28 cellular contexts compared by ENCODE assay signal in the genomic region with DNA sequence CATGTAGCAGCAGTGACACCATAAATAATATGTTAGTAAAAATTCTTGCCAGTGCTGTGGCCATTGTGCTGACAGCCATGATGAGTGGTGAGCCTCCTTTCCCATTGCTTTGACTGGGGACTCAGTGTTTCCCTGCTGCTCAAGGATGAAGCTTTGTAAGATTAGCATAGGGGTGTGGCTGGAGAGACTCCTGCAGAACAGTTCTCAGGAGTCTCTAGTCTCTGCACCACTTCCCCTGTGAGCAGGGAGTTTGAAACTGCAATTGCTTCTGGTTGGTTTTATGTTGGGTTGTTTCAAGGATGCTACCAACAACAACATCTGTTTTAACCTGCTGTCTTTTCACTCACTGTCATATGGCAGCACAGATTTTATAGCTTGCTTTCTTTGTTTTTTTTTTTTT. TPM values are rescaled to one million over a fixed set of nuclear protein-coding genes. Genes with fewer than 3 reads are reported as not detected.
DNase-seq lines count a peak whose midpoint lies in the region; ATAC-seq lines count a peak whose summit lies in the region.
"Had no signal": no experiment of that assay in that cellular context is flagged by ENCODE, and none has a peak within 500 bp of the region (broad histone marks: within the 10 kb centered on the region; RNA-seq: fewer than 3 reads in every experiment).

No MANE protein-coding gene starts in this region.

- H3K27me3 Mint-ChIP-seq in activated T-helper 2 cell treated with anti-CD3 and anti-CD28 coated beads, Interferon-gamma antibody, Interleukin-2, Interleukin-4, amounts not matched to agents 10 μg/mL and 5 μg/mL and 100 μg/mL, durations not matched to agents 14 hours and 24 hours and 36 hours (ENCODE audit: low read depth): no peaks in the 10 kb centered on the region
- H3K27me3 Mint-ChIP-seq in stimulated activated naive B cell treated with anti-CD40 and anti-IgM and Interleukin-4, amounts not matched to agents 10 μg/mL and 1 μg/mL and 100 μg/mL, for 72 hours: no peaks in the 10 kb centered on the region
- H3K27me3 Mint-ChIP-seq: CD8-positive, alpha-beta memory T cell had no signal

- peaks cover 27% of the 10 kb centered on the region for H3K4me1 Mint-ChIP-seq in activated T-helper 2 cell treated with anti-CD3 and anti-CD28 coated beads, Interferon-gamma antibody, Interleukin-2, Interleukin-4, amounts not matched to agents 10 μg/mL and 5 μg/mL and 100 μg/mL, durations not matched to agents 14 hours and 24 hours and 36 hours (ENCODE audit: low read depth)
- peaks cover 13 to 21% of the 10 kb centered on the region in 2 donors for H3K4me1 Mint-ChIP-seq in stimulated activated naive B cell treated with anti-CD40 and anti-IgM and Interleukin-4, amounts not matched to agents 10 μg/mL and 1 μg/mL and 100 μg/mL, for 72 hours
- H3K4me1 Mint-ChIP-seq: CD14-positive monocyte had no signal

- no peaks in the 10 kb centered on the region for H3K9me3 Mint-ChIP-seq in activated T-helper 2 cell treated with anti-CD3 and anti-CD28 coated beads, Interferon-gamma antibody, Interleukin-2, Interleukin-4, amounts not matched to agents 10 μg/mL and 5 μg/mL and 100 μg/mL, durations not matched to agents 14 hours and 24 hours and 36 hours
- H3K9me3 Mint-ChIP-seq in stimulated activated naive B cell treated with anti-CD40 and anti-IgM and Interleukin-4, amounts not matched to agents 10 μg/mL and 1 μg/mL and 100 μg/mL, for 72 hours: peaks cover 0 to 2% of the 10 kb centered on the region in 2 donors
- H3K9me3 Mint-ChIP-seq: CD14-positive monocyte; CD8-positive, alpha-beta memory T cell; HFFc6 had no signal

- intact Hi-C loops in activated T-helper 2 cell treated with anti-CD3 and anti-CD28 coated beads, Interferon-gamma antibody, Interleukin-2, Interleukin-4, amounts not matched to agents 10 μg/mL and 5 μg/mL and 100 μg/mL, durations not matched to agents 14 hours and 24 hours and 36 hours (cut with micrococcal nuclease): loop anchor here (5.0 kb wide), 1 partner anchor 112 kb away; no protein-coding TSS in a partner anchor

- no peak overlapping the region for H3K4me3 Mint-ChIP-seq in activated T-helper 2 cell treated with anti-CD3 and anti-CD28 coated beads, Interferon-gamma antibody, Interleukin-2, Interleukin-4, amounts not matched to agents 10 μg/mL and 5 μg/mL and 100 μg/mL, durations not matched to agents 14 hours and 24 hours and 36 hours (ENCODE audit: low read depth)
- no peak overlapping the region for H3K4me3 Mint-ChIP-seq in stimulated activated naive B cell treated with anti-CD40 and anti-IgM and Interleukin-4, amounts not matched to agents 10 μg/mL and 1 μg/mL and 100 μg/mL, for 72 hours
- H3K4me3 Mint-ChIP-seq: CD14-positive monocyte; CD8-positive, alpha-beta memory T cell; HFFc6 had no signal

- ATAC-seq in stimulated activated naive B cell treated with anti-CD40 and anti-IgM and Interleukin-4, amounts not matched to agents 10 μg/mL and 1 μg/mL and 100 μg/mL, for 72 hours (replicated peaks): no peak
- ATAC-seq in GM21723 (IDR thresholded peaks at IDR 0.05; ENCODE audit: unreplicated experiment): no peak

- peak overlapping the region; percentile 20 for H3K27ac Mint-ChIP-seq in activated T-helper 2 cell treated with anti-CD3 and anti-CD28 coated beads, Interferon-gamma antibody, Interleukin-2, Interleukin-4, amounts not matched to agents 10 μg/mL and 5 μg/mL and 100 μg/mL, durations not matched to agents 14 hours and 24 hours and 36 hours
- H3K27ac Mint-ChIP-seq in stimulated activated naive B cell treated with anti-CD40 and anti-IgM and Interleukin-4, amounts not matched to agents 10 μg/mL and 1 μg/mL and 100 μg/mL, for 72 hours: peak overlapping the region; percentile 25
- H3K27ac Mint-ChIP-seq: HFFc6 had no signal

- peaks cover 79% of the 10 kb centered on the region for H3K36me3 Mint-ChIP-seq in activated T-helper 2 cell treated with anti-CD3 and anti-CD28 coated beads, Interferon-gamma antibody, Interleukin-2, Interleukin-4, amounts not matched to agents 10 μg/mL and 5 μg/mL and 100 μg/mL, durations not matched to agents 14 hours and 24 hours and 36 hours (ENCODE audit: low read depth)
- H3K36me3 Mint-ChIP-seq in stimulated activated naive B cell treated with anti-CD40 and anti-IgM and Interleukin-4, amounts not matched to agents 10 μg/mL and 1 μg/mL and 100 μg/mL, for 72 hours: peaks cover 63 to 74% of the 10 kb centered on the region in 2 donors

- DNase-seq in NCI-H82 (lab: John Stamatoyannopoulos, UW) (peak; percentile 14), NCI-H82 treated with DMSO at 0.1 percent for 48 hours (lab: John Stamatoyannopoulos, UW; ENCODE audit: unreplicated experiment) (no peak), NCI-H1694 treated with DMSO at 0.1 percent for 48 hours (lab: John Stamatoyannopoulos, UW) (peak; percentile 98), hepatic stellate cell (ENCODE audit: low spot score) (no peak), T-helper 1 cell (no peak)
- DNase-seq in activated T-helper 2 cell treated with anti-CD3 and anti-CD28 coated beads, Interferon-gamma antibody, Interleukin-2, Interleukin-4, amounts not matched to agents 10 μg/mL and 5 μg/mL and 100 μg/mL, durations not matched to agents 14 hours and 24 hours and 36 hours (ENCODE audit: low spot score): no peak
- DNase-seq in stimulated activated naive B cell treated with anti-CD40 and anti-IgM and Interleukin-4, amounts not matched to agents 10 μg/mL and 1 μg/mL and 100 μg/mL, for 72 hours: no peak
- DNase-seq: ACHN; BE2C; CD8-positive, alpha-beta memory T cell; DMS 273 treated with DMSO at 0.1 percent for 48 hours; DMS79; EL; GDM1; GM23248; HFFc6; IMR-90; KG1; MG63; NCI-H1417; NCI-H187; NCI-H446 treated with DMSO at 0.1 percent for 48 hours; NCI-H526; Peyer's patch; SHP77 treated with DMSO at 0.1 percent for 48 hours had no signal

RNA-seq across cellular contexts. Expression of gene ZC3H14, which starts 41.4 kb away (rescaled TPM):
- 59.8 and 60.3 TPM in 2 replicates for total RNA-seq in activated T-helper 2 cell treated with anti-CD3 and anti-CD28 coated beads, Interferon-gamma antibody, Interleukin-2, Interleukin-4, amounts not matched to agents 10 μg/mL and 5 μg/mL and 100 μg/mL, durations not matched to agents 14 hours and 24 hours and 36 hours

RNA-seq across cellular contexts. Expression of gene PTPN21, which starts 49.4 kb away (rescaled TPM):
- 0.32 and 0.34 TPM in 2 replicates for total RNA-seq in activated T-helper 2 cell treated with anti-CD3 and anti-CD28 coated beads, Interferon-gamma antibody, Interleukin-2, Interleukin-4, amounts not matched to agents 10 μg/mL and 5 μg/mL and 100 μg/mL, durations not matched to agents 14 hours and 24 hours and 36 hours
- total RNA-seq: OCI-LY7 had no signal

Comparison
In these comparisons a context has a peak if more than half of its experiments do, and no peak if none do; other contexts are left out.
1. DNase-seq: peak in NCI-H82 (single experiment) and NCI-H1694 treated with DMSO at 0.1 percent for 48 hours (single experiment); none in NCI-H82 treated with DMSO at 0.1 percent for 48 hours (single experiment), activated T-helper 2 cell treated with anti-CD3 and anti-CD28 coated beads, Interferon-gamma antibody, Interleukin-2, Interleukin-4, amounts not matched to agents 10 μg/mL and 5 μg/mL and 100 μg/mL, durations not matched to agents 14 hours and 24 hours and 36 hours (single experiment), stimulated activated naive B cell treated with anti-CD40 and anti-IgM and Interleukin-4, amounts not matched to agents 10 μg/mL and 1 μg/mL and 100 μg/mL, for 72 hours (single experiment), hepatic stellate cell (single experiment) and T-helper 1 cell (0 of 5).